ENCODE assay signal across 32 cellular contexts in the genomic region with DNA sequence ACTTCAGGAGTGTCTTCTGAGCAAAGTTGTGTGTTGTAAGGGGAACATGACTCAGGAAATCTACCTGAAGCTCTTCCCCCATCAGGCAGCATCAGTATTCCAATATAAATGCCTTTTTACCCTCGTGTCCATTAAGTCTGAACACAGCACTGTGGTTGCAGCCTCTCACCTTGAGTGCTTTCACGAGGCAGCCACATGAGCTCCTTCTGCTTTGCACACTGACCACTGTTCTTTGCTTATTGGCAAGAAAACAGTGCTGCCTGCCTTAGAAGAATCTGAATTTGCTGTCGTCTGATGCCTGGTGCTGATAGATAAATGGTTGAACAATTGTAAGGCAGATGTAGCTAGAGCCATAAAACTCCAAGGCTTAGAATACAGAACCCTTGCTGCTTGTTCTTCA.
"Had no signal": no experiment of that assay in that cellular context is flagged by ENCODE, and none has a peak within 500 bp of the region (broad histone marks: within the 10 kb centered on the region; RNA-seq: fewer than 3 reads in every experiment).

No MANE protein-coding gene starts in this region.

- DNase-seq: activated B cell treated with CpG ODN at 0.5 μM for 24 hours; activated CD4-positive, alpha-beta memory T cell treated with anti-CD3 and anti-CD28 coated beads for 36 hours; activated CD4-positive, alpha-beta T cell treated with anti-CD3 and anti-CD28 coated beads for 36 hours; activated CD4-positive, alpha-beta T cell treated with anti-CD3 and anti-CD28 coated beads, Interleukin-2, amount 10 ng/mL, durations not matched to agents 24 days and 14 days; activated CD4-positive, CD25-positive, alpha-beta regulatory T cell treated with anti-CD3 and anti-CD28 coated beads, Interleukin-2, amount 50 U/mL, for 72 hours; activated CD8-positive, alpha-beta memory T cell treated with anti-CD3 and anti-CD28 coated beads, Interleukin-2, amount 10 ng/mL, durations not matched to agents 7 days and 5 days; activated CD8-positive, alpha-beta memory T cell treated with anti-CD3 and anti-CD28 coated beads, Interleukin-2, amount 50 U/mL, for 4 hours; activated CD8-positive, alpha-beta T cell treated with anti-CD3 and anti-CD28 coated beads, Interleukin-2, amount 10 ng/mL, durations not matched to agents 7 days and 5 days; activated effector memory CD4-positive, alpha-beta T cell treated with anti-CD3 and anti-CD28 coated beads, Interleukin-2, amount 50 U/mL, for 16 hours; activated naive CD4-positive, alpha-beta T cell treated with anti-CD3 and anti-CD28 coated beads for 36 hours; activated naive CD8-positive, alpha-beta T cell treated with anti-CD3 and anti-CD28 coated beads for 36 hours; activated naive CD8-positive, alpha-beta T cell treated with anti-CD3 and anti-CD28 coated beads, Interleukin-2, amount 50 U/mL, for 24 hours; activated T-cell treated with anti-CD3 and anti-CD28 coated beads, Interleukin-2, amount 50 U/mL, for 1 hour; activated T-cell treated with anti-CD3 and anti-CD28 coated beads, Interleukin-2, amount 50 U/mL, for 48 hours; adrenal gland; amygdala; aorta; body of pancreas; caudate nucleus; cortex of kidney; dermis blood vessel endothelial cell; effector CD4-positive, alpha-beta T cell; effector memory CD8-positive, alpha-beta T cell; foreskin keratinocyte; gastrocnemius medialis; glutamatergic neuron; heart left ventricle; T-helper 17 cell; T1000; WERI-Rb-1 had no signal

- FAIRE-seq: colon had no signal

- H3K27ac ChIP-seq: adrenal gland, body of pancreas, esophagus muscularis mucosa, foreskin keratinocyte, gastrocnemius medialis, heart left ventricle, WERI-Rb-1 had no signal

- H3K27me3 ChIP-seq: body of pancreas, esophagus muscularis mucosa, foreskin keratinocyte, gastrocnemius medialis had no signal

- H3K4me1 ChIP-seq: adrenal gland, body of pancreas, esophagus muscularis mucosa, gastrocnemius medialis, heart left ventricle had no signal

- ATAC-seq: activated CD4-positive, alpha-beta T cell treated with anti-CD3 and anti-CD28 coated beads for 36 hours; activated CD8-positive, alpha-beta memory T cell treated with anti-CD3 and anti-CD28 coated beads, Interleukin-2, amount 10 ng/mL, durations not matched to agents 7 days and 5 days; activated CD8-positive, alpha-beta T cell treated with anti-CD3 and anti-CD28 coated beads, Interleukin-2, amount 10 ng/mL, durations not matched to agents 7 days and 5 days; activated naive CD8-positive, alpha-beta T cell treated with anti-CD3 and anti-CD28 coated beads, Interleukin-2, amount 50 U/mL, for 24 hours; body of pancreas; effector memory CD8-positive, alpha-beta T cell; foreskin keratinocyte; gastrocnemius medialis; heart left ventricle; T-helper 17 cell had no signal

- H3K36me3 ChIP-seq: adrenal gland, esophagus muscularis mucosa, gastrocnemius medialis, heart left ventricle, WERI-Rb-1 had no signal

- H3K4me3 ChIP-seq: adrenal gland, body of pancreas, esophagus muscularis mucosa, gastrocnemius medialis, heart left ventricle had no signal

- H3K9me3 ChIP-seq: adrenal gland, body of pancreas, esophagus muscularis mucosa, gastrocnemius medialis, heart left ventricle had no signal
